Comparison of ENCODE assay signal across 8 cellular contexts in genomic region chr2:232890896-232891601, GRCh38. TPM values are rescaled to one million over a fixed set of nuclear protein-coding genes. Genes with fewer than 3 reads are reported as not detected.
A peak's percentile ranks its signal among the peaks of the same experiment; 100 is the strongest.
DNase-seq lines count a peak whose midpoint lies in the region; ATAC-seq lines count a peak whose summit lies in the region.

No MANE protein-coding gene starts in this region.

- ATAC-seq in HG03280 (IDR thresholded peaks at IDR 0.05; ENCODE audit: unreplicated experiment) (no peak), GM21717 (IDR thresholded peaks at IDR 0.05; ENCODE audit: unreplicated experiment) (no peak)

- peaks cover 7 to 21% (median 17%) of the 10 kb centered on the region in 3 donors for H3K4me1 ChIP-seq in skeletal muscle tissue (ENCODE audit: control insufficient read depth in 3 of 3, insufficient read depth in 3 of 3, low read length in 3 of 3)

- H3K27ac Mint-ChIP-seq in activated T-helper 1 cell treated with anti-CD3 and anti-CD28 coated beads, Interleukin-12 subunit alpha, Interleukin-12 subunit beta, Interleukin-2, Interleukin-4 antibody, amounts not matched to agents 30 ng/mL and 10 ng/mL and 1 ng/mL, durations not matched to agents 14 hours and 24 hours and 36 hours: no peak overlapping the region

- H3K4me1 Mint-ChIP-seq in activated T-helper 1 cell treated with anti-CD3 and anti-CD28 coated beads, Interleukin-12 subunit alpha, Interleukin-12 subunit beta, Interleukin-2, Interleukin-4 antibody, amounts not matched to agents 30 ng/mL and 10 ng/mL and 1 ng/mL, durations not matched to agents 14 hours and 24 hours and 36 hours (ENCODE audit: low read depth): peaks cover 6% of the 10 kb centered on the region

- peak overlapping the region in 2 of 3 donors; percentile 7 to 64 for H3K9ac ChIP-seq in skeletal muscle tissue (ENCODE audit: low read depth in 1 of 3, low read length in 3 of 3)

- H3K9me3 ChIP-seq in skeletal muscle tissue (ENCODE audit: control insufficient read depth in 3 of 3, low read length in 3 of 3): no peaks in the 10 kb centered on the region

- H3K27ac ChIP-seq in skeletal muscle tissue (ENCODE audit: low read depth, low read length): no peak overlapping the region

- H3K4me3 Mint-ChIP-seq in activated T-helper 1 cell treated with anti-CD3 and anti-CD28 coated beads, Interleukin-12 subunit alpha, Interleukin-12 subunit beta, Interleukin-2, Interleukin-4 antibody, amounts not matched to agents 30 ng/mL and 10 ng/mL and 1 ng/mL, durations not matched to agents 14 hours and 24 hours and 36 hours: no peak overlapping the region

- H3K27me3 Mint-ChIP-seq in activated T-helper 1 cell treated with anti-CD3 and anti-CD28 coated beads, Interleukin-12 subunit alpha, Interleukin-12 subunit beta, Interleukin-2, Interleukin-4 antibody, amounts not matched to agents 30 ng/mL and 10 ng/mL and 1 ng/mL, durations not matched to agents 14 hours and 24 hours and 36 hours (ENCODE audit: insufficient read depth): peaks cover 9% of the 10 kb centered on the region

- no peaks in the 10 kb centered on the region for H3K36me3 Mint-ChIP-seq in activated T-helper 1 cell treated with anti-CD3 and anti-CD28 coated beads, Interleukin-12 subunit alpha, Interleukin-12 subunit beta, Interleukin-2, Interleukin-4 antibody, amounts not matched to agents 30 ng/mL and 10 ng/mL and 1 ng/mL, durations not matched to agents 14 hours and 24 hours and 36 hours (ENCODE audit: low read depth)

- H3K9me3 Mint-ChIP-seq in activated T-helper 1 cell treated with anti-CD3 and anti-CD28 coated beads, Interleukin-12 subunit alpha, Interleukin-12 subunit beta, Interleukin-2, Interleukin-4 antibody, amounts not matched to agents 30 ng/mL and 10 ng/mL and 1 ng/mL, durations not matched to agents 14 hours and 24 hours and 36 hours: no peaks in the 10 kb centered on the region

- peak overlapping the region; percentile 21 to 54 (median 43) for H3K4me3 ChIP-seq in skeletal muscle tissue (ENCODE audit: low read length in 3 of 3)

- H3K36me3 ChIP-seq in skeletal muscle tissue (ENCODE audit: control insufficient read depth in 3 of 3, insufficient read depth in 3 of 3, low read length in 3 of 3): no peaks in the 10 kb centered on the region

- DNase-seq in HT1080 (ENCODE audit: low read depth) (peak; percentile 46), SHP77 (lab: John Stamatoyannopoulos, UW) (peak; percentile 44 to 79), cardiac septum (ENCODE audit: low spot score) (peak; percentile 67)
- no peak for DNase-seq in stimulated activated CD4-positive, alpha-beta T cell treated with anti-CD3 and anti-CD28 coated beads, Interleukin-4, amount 100 ng/mL, for 4 hours
- DNase-seq in activated T-helper 1 cell treated with anti-CD3 and anti-CD28 coated beads, Interleukin-12 subunit alpha, Interleukin-12 subunit beta, Interleukin-2, Interleukin-4 antibody, amounts not matched to agents 30 ng/mL and 10 ng/mL and 1 ng/mL, durations not matched to agents 14 hours and 24 hours and 36 hours (ENCODE audit: low spot score): no peak

- peaks cover 3 to 15% (median 9%) of the 10 kb centered on the region in 3 donors for H3K27me3 ChIP-seq in skeletal muscle tissue (ENCODE audit: control insufficient read depth in 3 of 3, insufficient read depth in 3 of 3, low read length in 3 of 3)

- intact Hi-C loops in cardiac septum (cut with DNase I): no loop called here
- intact Hi-C loops in activated T-helper 1 cell treated with anti-CD3 and anti-CD28 coated beads, Interleukin-12 subunit alpha, Interleukin-12 subunit beta, Interleukin-2, Interleukin-4 antibody, amounts not matched to agents 30 ng/mL and 10 ng/mL and 1 ng/mL, durations not matched to agents 14 hours and 24 hours and 36 hours (cut with micrococcal nuclease): no loop called here

RNA-seq across cellular contexts. Expression of gene SNORC, which starts 21.0 kb away (rescaled TPM):
- 0.61 and 0.84 TPM in 2 replicates for total RNA-seq in HT1080 (2014; rRNA removed; shearing (Covaris generic))
- 0.68 and 1.4 TPM in 2 replicates for polyA plus RNA-seq in HT1080 (2015; cell fraction: cytosol; rRNA removed)
- 13.1 and 15.8 TPM in 2 replicates for polyA plus RNA-seq in HT1080 (2015; cell fraction: nucleus; rRNA removed)
- total RNA-seq in cardiac septum (1.1 TPM), skeletal muscle tissue (under 0.01 TPM)
- total RNA-seq in activated T-helper 1 cell treated with anti-CD3 and anti-CD28 coated beads, Interleukin-12 subunit alpha, Interleukin-12 subunit beta, Interleukin-2, Interleukin-4 antibody, amounts not matched to agents 30 ng/mL and 10 ng/mL and 1 ng/mL, durations not matched to agents 14 hours and 24 hours and 36 hours: 0.98 and 1.8 TPM in 2 replicates

Comparison
In these comparisons a context has a peak if more than half of its experiments do, and no peak if none do; other contexts are left out.
1. DNase-seq: peak in HT1080 (single experiment), SHP77 (2 of 2) and cardiac septum (single experiment); none in stimulated activated CD4-positive, alpha-beta T cell treated with anti-CD3 and anti-CD28 coated beads, Interleukin-4, amount 100 ng/mL, for 4 hours (0 of 2) and activated T-helper 1 cell treated with anti-CD3 and anti-CD28 coated beads, Interleukin-12 subunit alpha, Interleukin-12 subunit beta, Interleukin-2, Interleukin-4 antibody, amounts not matched to agents 30 ng/mL and 10 ng/mL and 1 ng/mL, durations not matched to agents 14 hours and 24 hours and 36 hours (single experiment).